In genomic region chr11:32168924-32169323, GRCh38 we compare ENCODE assay signal across 15 cellular contexts.
"Had no signal": no experiment of that assay in that cellular context is flagged by ENCODE, and none has a peak within 500 bp of the region (broad histone marks: within the 10 kb centered on the region; RNA-seq: fewer than 3 reads in every experiment).

No MANE protein-coding gene starts in this region.

- DNase-seq: dorsolateral prefrontal cortex; effector CD4-positive, alpha-beta T cell; head of caudate nucleus; right cardiac atrium; sigmoid colon; stimulated activated CD4-positive, alpha-beta T cell treated with anti-CD3 and anti-CD28 coated beads, Interleukin-2, amount 100 ng/mL, for 24 hours; stimulated activated CD4-positive, alpha-beta T cell treated with anti-CD3 and anti-CD28 coated beads, Interleukin-4, amount 100 ng/mL, for 24 hours; stimulated activated naive CD4-positive, alpha-beta T cell treated with Interleukin-2 at 50 U/mL for 16 hours; transverse colon; upper lobe of right lung; uterus had no signal

- H3K36me3 Mint-ChIP-seq: memory B cell; neural progenitor cell; stimulated activated effector memory CD8-positive, alpha-beta T cell treated with anti-CD3 and anti-CD28 coated beads, Interleukin-12 subunit alpha, Interleukin-12 subunit beta, amount 100 ng/mL, for 72 hours had no signal

- H3K4me3 Mint-ChIP-seq: memory B cell; nephron; neural progenitor cell; stimulated activated effector memory CD8-positive, alpha-beta T cell treated with anti-CD3 and anti-CD28 coated beads, Interleukin-12 subunit alpha, Interleukin-12 subunit beta, amount 100 ng/mL, for 72 hours had no signal

- ATAC-seq: right cardiac atrium, upper lobe of right lung had no signal

- H3K27ac Mint-ChIP-seq: memory B cell; nephron; neural progenitor cell; stimulated activated effector memory CD8-positive, alpha-beta T cell treated with anti-CD3 and anti-CD28 coated beads, Interleukin-12 subunit alpha, Interleukin-12 subunit beta, amount 100 ng/mL, for 72 hours had no signal

- H3K9me3 Mint-ChIP-seq: memory B cell; nephron; neural progenitor cell; stimulated activated effector memory CD8-positive, alpha-beta T cell treated with anti-CD3 and anti-CD28 coated beads, Interleukin-12 subunit alpha, Interleukin-12 subunit beta, amount 100 ng/mL, for 72 hours had no signal

- H3K4me1 Mint-ChIP-seq: memory B cell; stimulated activated effector memory CD8-positive, alpha-beta T cell treated with anti-CD3 and anti-CD28 coated beads, Interleukin-12 subunit alpha, Interleukin-12 subunit beta, amount 100 ng/mL, for 72 hours had no signal
